ENCODE assay signal across 5 cellular contexts in the genomic region with DNA sequence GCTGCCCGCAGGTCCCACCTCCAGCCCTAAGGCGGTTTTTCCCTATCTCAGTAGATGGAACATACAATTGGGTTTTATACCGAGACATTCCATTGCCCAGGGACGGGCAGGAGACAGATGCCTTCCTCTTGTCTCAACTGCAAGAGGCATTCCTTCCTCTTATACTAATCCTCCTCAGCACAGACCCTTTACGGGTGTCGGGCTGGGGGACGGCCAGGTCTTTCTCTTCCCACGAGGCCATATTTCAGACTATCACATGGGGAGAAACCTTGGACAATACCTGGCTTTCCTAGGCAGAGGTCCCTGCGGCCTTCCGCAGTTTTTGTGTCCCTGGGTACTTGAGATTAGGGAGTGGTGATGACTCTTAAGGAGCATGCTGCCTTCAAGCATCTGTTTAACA. TPM values are rescaled to one million over a fixed set of nuclear protein-coding genes. Genes with fewer than 3 reads are reported as not detected.
"Had no signal": no experiment of that assay in that cellular context is flagged by ENCODE, and none has a peak within 500 bp of the region (broad histone marks: within the 10 kb centered on the region; RNA-seq: fewer than 3 reads in every experiment).

No MANE protein-coding gene starts in this region.

RNA-seq across cellular contexts. Expression of gene CILP, which starts 15.6 kb away (rescaled TPM):
- total RNA-seq: dermis blood vessel endothelial cell, dermis microvascular lymphatic vessel endothelial cell, endothelial cell of umbilical vein, epithelial cell of proximal tubule, foreskin keratinocyte had no signal
- polyA plus RNA-seq: foreskin keratinocyte had no signal
